Comparison of ENCODE assay signal across 30 cellular contexts in the genomic region with DNA sequence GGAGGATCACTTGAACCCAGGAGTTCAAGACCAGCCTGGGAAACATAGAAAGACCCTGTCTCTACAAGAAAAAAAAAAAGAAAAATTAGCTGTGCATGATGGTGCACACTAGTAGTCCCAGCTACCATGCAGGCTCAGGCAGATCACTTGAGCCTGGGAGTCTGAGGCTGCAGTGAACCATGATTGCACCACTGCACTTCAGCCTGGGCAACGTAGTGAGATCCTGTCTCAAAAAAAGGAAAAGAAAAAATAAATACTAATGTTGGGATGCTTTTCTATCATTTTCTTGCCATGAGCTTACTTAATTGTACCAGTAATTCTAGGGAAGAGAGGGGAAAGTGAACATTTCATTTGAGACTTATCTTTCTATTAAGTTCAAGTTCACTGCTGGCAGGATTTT.
"Had no signal": no experiment of that assay in that cellular context is flagged by ENCODE, and none has a peak within 500 bp of the region (broad histone marks: within the 10 kb centered on the region; RNA-seq: fewer than 3 reads in every experiment).

No MANE protein-coding gene starts in this region.

- H3K4me3 Mint-ChIP-seq: naive thymus-derived CD4-positive, alpha-beta T cell; natural killer cell; nephron; neural crest cell; stimulated activated memory B cell treated with anti-CD40 and anti-IgM and Interleukin-4, amounts not matched to agents 10 μg/mL and 1 μg/mL and 100 μg/mL, for 72 hours; stimulated activated naive CD8-positive, alpha-beta T cell treated with anti-CD3 and anti-CD28 coated beads, Interleukin-15, amount 100 ng/mL, for 72 hours; type B pancreatic cell had no signal

- H3K36me3 Mint-ChIP-seq: natural killer cell had no signal

- H3K4me3 ChIP-seq: pancreas, prostate gland, skin epidermis, smooth muscle cell, spleen, suprapubic skin, testis, tibial artery, transverse colon, upper lobe of right lung, uterus had no signal

- H3K36me3 ChIP-seq: uterus had no signal

- H3K9me3 ChIP-seq: neutrophil, pancreas, prostate gland, spleen, suprapubic skin, testis, tibial artery, transverse colon, upper lobe of right lung, uterus had no signal

- H3K27me3 Mint-ChIP-seq: naive thymus-derived CD4-positive, alpha-beta T cell; stimulated activated memory B cell treated with anti-CD40 and anti-IgM and Interleukin-4, amounts not matched to agents 10 μg/mL and 1 μg/mL and 100 μg/mL, for 72 hours; stimulated activated naive CD8-positive, alpha-beta T cell treated with anti-CD3 and anti-CD28 coated beads, Interleukin-15, amount 100 ng/mL, for 72 hours; type B pancreatic cell had no signal

- H3K4me1 ChIP-seq: prostate gland, uterus had no signal

- H3K27ac ChIP-seq: neutrophil, pancreas, prostate gland, skin epidermis, spleen, suprapubic skin, testis, tibial artery, transverse colon, upper lobe of right lung, uterus had no signal

- ATAC-seq: naive thymus-derived CD4-positive, alpha-beta T cell; natural killer cell; pancreas; right cardiac atrium; sciatic nerve; stimulated activated memory B cell treated with anti-CD40 and anti-IgM and Interleukin-4, amounts not matched to agents 10 μg/mL and 1 μg/mL and 100 μg/mL, for 72 hours; stimulated activated naive CD8-positive, alpha-beta T cell treated with anti-CD3 and anti-CD28 coated beads, Interleukin-15, amount 100 ng/mL, for 72 hours; stimulated activated naive CD8-positive, alpha-beta T cell treated with anti-CD3 and anti-CD28 coated beads, Interleukin-15, Interleukin-2, amounts not matched to agents 100 U/mL and 50 U/mL, for 24 hours; upper lobe of right lung had no signal

- H3K27ac Mint-ChIP-seq: nephron; stimulated activated memory B cell treated with anti-CD40 and anti-IgM and Interleukin-4, amounts not matched to agents 10 μg/mL and 1 μg/mL and 100 μg/mL, for 72 hours; stimulated activated naive CD8-positive, alpha-beta T cell treated with anti-CD3 and anti-CD28 coated beads, Interleukin-15, amount 100 ng/mL, for 72 hours; type B pancreatic cell had no signal

- H3K27me3 ChIP-seq: neutrophil, pancreas, spleen, suprapubic skin, testis, tibial artery, transverse colon, upper lobe of right lung, uterus had no signal

- H3K4me2 ChIP-seq: smooth muscle cell had no signal

- H3K9me3 Mint-ChIP-seq: naive thymus-derived CD4-positive, alpha-beta T cell; natural killer cell; nephron; neural crest cell; stimulated activated memory B cell treated with anti-CD40 and anti-IgM and Interleukin-4, amounts not matched to agents 10 μg/mL and 1 μg/mL and 100 μg/mL, for 72 hours; stimulated activated naive CD8-positive, alpha-beta T cell treated with anti-CD3 and anti-CD28 coated beads, Interleukin-15, amount 100 ng/mL, for 72 hours; type B pancreatic cell had no signal

- DNase-seq: naive thymus-derived CD4-positive, alpha-beta T cell; natural killer cell; nucleus accumbens; pancreas; right cardiac atrium; spleen; stimulated activated CD4-positive, alpha-beta T cell treated with anti-CD3 and anti-CD28 coated beads, Interleukin-12 subunit alpha, Interleukin-12 subunit beta, amount 100 ng/mL, for 4 hours; stimulated activated CD4-positive, alpha-beta T cell treated with anti-CD3 and anti-CD28 coated beads, Interleukin-1b, Interleukin-23, amount 100 ng/mL, for 48 hours; stimulated activated CD4-positive, alpha-beta T cell treated with anti-CD3 and anti-CD28 coated beads, Interleukin-4, amount 100 ng/mL, for 1 hour; stimulated activated CD4-positive, alpha-beta T cell treated with anti-CD3 and anti-CD28 coated beads, Interleukin-4, amount 100 ng/mL, for 4 hours; stimulated activated CD8-positive, alpha-beta memory T cell treated with anti-CD3 and anti-CD28 coated beads, Interleukin-4, amount 100 ng/mL, for 48 hours; stimulated activated naive CD4-positive, alpha-beta T cell; stimulated activated naive CD8-positive, alpha-beta T cell treated with anti-CD3 and anti-CD28 coated beads, Interleukin-15, amount 100 ng/mL, for 72 hours; stimulated activated naive CD8-positive, alpha-beta T cell treated with anti-CD3 and anti-CD28 coated beads, Interleukin-15, Interleukin-2, amounts not matched to agents 100 U/mL and 50 U/mL, for 24 hours; substantia nigra; testis; tibial artery; transverse colon; upper lobe of right lung; uterus had no signal
